Comparison of ENCODE assay signal across 8 cellular contexts in genomic region chr17:60678118-60678444, GRCh38. TPM values are rescaled to one million over a fixed set of nuclear protein-coding genes. Genes with fewer than 3 reads are reported as not detected.
A peak's percentile ranks its signal among the peaks of the same experiment; 100 is the strongest.
DNase-seq lines count a peak whose midpoint lies in the region; ATAC-seq, FAIRE-seq and TF ChIP-seq lines count a peak whose summit lies in the region.

No MANE protein-coding gene starts in this region.

- DNase-seq in GM06990 (ENCODE audit: extremely low read depth, insufficient read length) (no peak), NT2/D1 (ENCODE audit: low read depth, low spot score) (no peak), endothelial cell (ENCODE audit: low spot score) (no peak), osteocyte (ENCODE audit: extremely low spot score, unreplicated experiment) (peak; percentile 64), GM12891 (ENCODE audit: insufficient read length, low spot score) (no peak), medulla oblongata (ENCODE audit: extremely low spot score) (no peak)

- H3K27ac Mint-ChIP-seq in endothelial cell (ENCODE audit: unreplicated experiment) (peak overlapping the region; percentile 85), osteocyte (ENCODE audit: unreplicated experiment) (peak overlapping the region; percentile 99)

- H3K27me3 ChIP-seq in GM06990 (replicated peaks; ENCODE audit: control insufficient read depth, insufficient read depth, low read length): no peaks in the 10 kb centered on the region
- H3K27me3 ChIP-seq in NT2/D1 (ENCODE audit: insufficient read depth, insufficient read length): no peaks in the 10 kb centered on the region

- H3K27me3 Mint-ChIP-seq in endothelial cell (ENCODE audit: unreplicated experiment) (peaks cover 1% of the 10 kb centered on the region), osteocyte (ENCODE audit: unreplicated experiment) (no peaks in the 10 kb centered on the region)

- peak overlapping the region; percentile 80 for H3K4me3 ChIP-seq in GM06990 (replicated peaks; ENCODE audit: low read depth, low read length)
- H3K4me3 ChIP-seq in NT2/D1 (ENCODE audit: insufficient read length, low read depth): peak overlapping the region; percentile 88

- H3K4me1 Mint-ChIP-seq in endothelial cell (ENCODE audit: unreplicated experiment) (peaks cover 13% of the 10 kb centered on the region), osteocyte (ENCODE audit: unreplicated experiment) (peaks cover 26% of the 10 kb centered on the region)

- H3K9me3 Mint-ChIP-seq in endothelial cell (ENCODE audit: unreplicated experiment) (no peaks in the 10 kb centered on the region), osteocyte (ENCODE audit: unreplicated experiment) (no peaks in the 10 kb centered on the region)

- no peaks in the 10 kb centered on the region for H3K4me1 ChIP-seq in NT2/D1 (ENCODE audit: insufficient read depth, insufficient read length)

- no peak for FAIRE-seq in GM12891 (lab: Jason Lieb, UNC)

- H3K9ac ChIP-seq in NT2/D1 (ENCODE audit: insufficient read length, low read depth): peak overlapping the region; percentile 79

- no peaks in the 10 kb centered on the region for H3K36me3 Mint-ChIP-seq in endothelial cell (ENCODE audit: low read depth, unreplicated experiment)
- H3K36me3 Mint-ChIP-seq in osteocyte (ENCODE audit: unreplicated experiment): peaks cover 4% of the 10 kb centered on the region

- no peak for TF ChIP-seq POLR2A in GM12891 (IDR thresholded peaks at IDR 0.05; ENCODE audit: low read depth, low read length)

- TF ChIP-seq CTCF in GM06990 (IDR thresholded peaks at IDR 0.05; ENCODE audit: insufficient read depth, low read length, poor library complexity, severe bottlenecking) (no peak), endothelial cell (IDR thresholded peaks at IDR 0.05; ENCODE audit: unreplicated experiment) (no peak), osteocyte (IDR thresholded peaks at IDR 0.05) (no peak)

- H3K36me3 ChIP-seq in GM06990 (ENCODE audit: control insufficient read depth, insufficient read depth, low read length) (no peaks in the 10 kb centered on the region), NT2/D1 (ENCODE audit: insufficient read depth, insufficient read length, low read length) (no peaks in the 10 kb centered on the region)

- ATAC-seq in HG02973 (IDR thresholded peaks at IDR 0.05; ENCODE audit: unreplicated experiment): no peak
- ATAC-seq in HG02852 (IDR thresholded peaks at IDR 0.05; ENCODE audit: unreplicated experiment): no peak

- 0 out of 2 replicates have a peak, but pooled peaks cover 5% of the 10 kb centered on the region for H3K9me3 ChIP-seq in NT2/D1 (ENCODE audit: insufficient read depth, low read length)

- H3K4me3 Mint-ChIP-seq in endothelial cell (ENCODE audit: unreplicated experiment) (peak overlapping the region; percentile 97), osteocyte (ENCODE audit: unreplicated experiment) (peak overlapping the region; percentile 99)

TF ChIP-seq in GM12891, 5 proteins besides CTCF, POLR2A, EP300 and RAD21:
- TF ChIP-seq TAF1 (IDR thresholded peaks at IDR 0.05; ENCODE audit: low read depth, low read length): no peak
- no peak for TF ChIP-seq SPI1 (IDR thresholded peaks at IDR 0.05; ENCODE audit: low read depth, low read length)
- no peak for TF ChIP-seq POU2F2 (IDR thresholded peaks at IDR 0.05; ENCODE audit: low read depth, low read length)
- no peak for TF ChIP-seq PAX5 (IDR thresholded peaks at IDR 0.05; ENCODE audit: insufficient read depth, low read length, severe bottlenecking)
- TF ChIP-seq POLR2AphosphoS5 (IDR thresholded peaks at IDR 0.05; ENCODE audit: low read depth, low read length): no peak

RNA-seq across cellular contexts. Expression of gene BCAS3, which starts 0.4 kb away (rescaled TPM):
- total RNA-seq in endothelial cell (ENCODE audit: unreplicated experiment): 38.1 TPM
- total RNA-seq in osteocyte: 35.7 and 43.4 TPM in 2 replicates
- 3.5 TPM for polyA plus RNA-seq in GM12891 (2012; ENCODE audit: low read depth, missing spikeins)
